In genomic region chr21:39720126-39720778, GRCh38 we compare ENCODE assay signal across 24 cellular contexts. TPM values are rescaled to one million over a fixed set of nuclear protein-coding genes. Genes with fewer than 3 reads are reported as not detected.
DNase-seq lines count a peak whose midpoint lies in the region; TF ChIP-seq lines count a peak whose summit lies in the region.
"Had no signal": no experiment of that assay in that cellular context is flagged by ENCODE, and none has a peak within 500 bp of the region (broad histone marks: within the 10 kb centered on the region; RNA-seq: fewer than 3 reads in every experiment).

No MANE protein-coding gene starts in this region.

- H3K4me1 Mint-ChIP-seq in progenitor cell of endocrine pancreas (ENCODE audit: low read depth): no peaks in the 10 kb centered on the region
- H3K4me1 Mint-ChIP-seq: activated naive CD8-positive, alpha-beta T cell treated with anti-CD3 and anti-CD28 coated beads for 36 hours; neural progenitor cell had no signal

- H3K36me3 ChIP-seq in brain microvascular endothelial cell (replicated peaks): no peaks in the 10 kb centered on the region
- H3K36me3 ChIP-seq: gastroesophageal sphincter, neural progenitor cell had no signal

- peak; percentile 23 for TF ChIP-seq CTCF in brain microvascular endothelial cell (IDR thresholded peaks at IDR 0.05; ENCODE audit: low read depth, low read length, missing control alignments)
- TF ChIP-seq CTCF in progenitor cell of endocrine pancreas (IDR thresholded peaks at IDR 0.05; ENCODE audit: unreplicated experiment): peak; percentile 15

- H3K36me3 Mint-ChIP-seq in progenitor cell of endocrine pancreas (ENCODE audit: insufficient read depth): no peaks in the 10 kb centered on the region
- H3K36me3 Mint-ChIP-seq: activated naive CD8-positive, alpha-beta T cell treated with anti-CD3 and anti-CD28 coated beads for 36 hours had no signal

- peaks cover 9% of the 10 kb centered on the region for H3K9me3 Mint-ChIP-seq in progenitor cell of endocrine pancreas (ENCODE audit: low read depth)

- no peaks in the 10 kb centered on the region for H3K27me3 Mint-ChIP-seq in progenitor cell of endocrine pancreas

- H3K27me3 ChIP-seq in brain microvascular endothelial cell (replicated peaks): no peaks in the 10 kb centered on the region
- H3K27me3 ChIP-seq: neural progenitor cell had no signal

- H3K4me3 Mint-ChIP-seq in progenitor cell of endocrine pancreas (ENCODE audit: low read depth): no peak overlapping the region
- H3K4me3 Mint-ChIP-seq: activated naive CD8-positive, alpha-beta T cell treated with anti-CD3 and anti-CD28 coated beads for 36 hours; CD4-positive, alpha-beta T cell; neural progenitor cell had no signal

- peak; percentile 6 for DNase-seq in SIG-M5 treated with dmso at 0.1 percent for 504 hours (lab: John Stamatoyannopoulos, UW; ENCODE audit: unreplicated experiment)
- DNase-seq in SIG-M5 (lab: John Stamatoyannopoulos, UW): no peak
- DNase-seq in LHCN-M2 (ENCODE audit: low read depth): peak; percentile 34
- DNase-seq in brain microvascular endothelial cell: no peak
- no peak for DNase-seq in progenitor cell of endocrine pancreas (ENCODE audit: low spot score, unreplicated experiment)
- DNase-seq in NCI-H2227 treated with DMSO at 0.1 percent for 48 hours (lab: John Stamatoyannopoulos, UW): no peak
- DNase-seq in NAMALWA (ENCODE audit: low spot score): no peak
- no peak for DNase-seq in activated CD8-positive, alpha-beta memory T cell treated with anti-CD3 and anti-CD28 coated beads, Interleukin-2, amount 50 U/mL, for 4 hours
- DNase-seq: activated CD4-positive, CD25-positive, alpha-beta regulatory T cell treated with anti-CD3 and anti-CD28 coated beads, Interleukin-2, amount 50 U/mL, for 72 hours; activated naive CD8-positive, alpha-beta T cell treated with anti-CD3 and anti-CD28 coated beads for 36 hours; CD4-positive, alpha-beta T cell; KG1; kidney glomerular epithelial cell; NCI-H1092; NCI-H2029; NCI-H510A; T1000 had no signal

- H3K27ac Mint-ChIP-seq in progenitor cell of endocrine pancreas: no peak overlapping the region
- H3K27ac Mint-ChIP-seq: activated naive CD8-positive, alpha-beta T cell treated with anti-CD3 and anti-CD28 coated beads for 36 hours; CD4-positive, alpha-beta T cell; neural progenitor cell had no signal

- H3K4me3 ChIP-seq in brain microvascular endothelial cell (ENCODE audit: low read depth, low read length): no peak overlapping the region
- H3K4me3 ChIP-seq: gastroesophageal sphincter, neural progenitor cell, SK-N-MC had no signal

- in situ Hi-C loops in brain microvascular endothelial cell (cut with HindIII; ENCODE audit: low pct_ligation_motif_present, low sequenced_read_pairs): loop anchor here (25.0 kb wide), 1 partner anchor 208 kb away; no protein-coding TSS in a partner anchor

- no peak overlapping the region for H3K27ac ChIP-seq in brain microvascular endothelial cell
- H3K27ac ChIP-seq: epithelial cell of prostate, gastroesophageal sphincter, neural progenitor cell, SK-N-MC had no signal

RNA-seq across cellular contexts. Expression of gene IGSF5, which starts 24.7 kb away (rescaled TPM):
- total RNA-seq in LHCN-M2 (2014; rRNA removed) (0.06 and 0.11 TPM in 2 replicates), progenitor cell of endocrine pancreas (0.22 and 0.33 TPM in 2 replicates)
- 0.06 TPM for polyA plus RNA-seq in LHCN-M2 (2012)
- total RNA-seq: A673; activated naive CD8-positive, alpha-beta T cell treated with anti-CD3 and anti-CD28 coated beads for 36 hours; CD4-positive, alpha-beta T cell; dermis microvascular lymphatic vessel endothelial cell; pulmonary artery endothelial cell had no signal

Comparison
In these comparisons a context has a peak if more than half of its experiments do, and no peak if none do; other contexts are left out.
1. DNase-seq: peak in SIG-M5 treated with dmso at 0.1 percent for 504 hours (single experiment) and LHCN-M2 (single experiment); none in SIG-M5 (single experiment), brain microvascular endothelial cell (single experiment), progenitor cell of endocrine pancreas (single experiment), NCI-H2227 treated with DMSO at 0.1 percent for 48 hours (single experiment), NAMALWA (single experiment) and activated CD8-positive, alpha-beta memory T cell treated with anti-CD3 and anti-CD28 coated beads, Interleukin-2, amount 50 U/mL, for 4 hours (single experiment).